In the genomic region with DNA sequence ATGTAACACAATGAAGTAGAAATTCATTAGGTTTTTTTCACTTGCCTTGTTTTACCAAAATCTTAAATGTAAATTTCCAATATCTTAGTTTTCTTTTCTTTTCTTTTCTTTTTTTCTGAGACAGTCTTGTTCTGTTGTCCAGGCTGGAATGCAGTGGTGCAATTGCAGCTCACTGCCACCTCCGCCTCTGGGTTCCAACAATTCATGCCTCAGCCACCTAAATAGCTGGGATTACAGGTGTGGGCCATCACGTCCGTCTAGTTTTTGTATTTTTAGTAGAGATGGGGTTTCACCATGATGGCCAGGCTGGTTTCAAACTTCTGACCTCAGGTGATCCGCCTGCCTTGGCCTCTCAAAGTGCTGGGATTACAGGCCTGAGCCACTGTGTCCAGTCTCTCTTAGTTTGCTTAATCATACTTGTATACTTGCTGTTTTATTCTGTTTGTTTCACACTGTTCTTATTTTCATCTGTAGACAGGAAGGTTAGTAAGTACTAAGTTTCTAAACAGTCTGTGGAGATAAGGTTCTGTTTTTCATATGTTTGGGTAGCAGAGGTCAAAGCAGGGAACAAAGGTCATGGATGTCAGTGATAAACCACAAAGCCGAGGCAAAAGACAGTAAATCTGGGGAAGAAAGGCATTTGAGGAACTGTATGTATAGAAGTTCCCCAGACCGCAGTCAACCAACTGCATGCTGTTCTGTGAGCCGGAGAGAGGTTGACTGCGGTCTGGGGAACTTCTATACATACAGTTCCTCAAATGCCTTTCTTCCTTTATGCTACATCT, we compare ENCODE assay signal across 8 cellular contexts.
A peak's percentile ranks its signal among the peaks of the same experiment; 100 is the strongest.
DNase-seq lines count a peak whose midpoint lies in the region; ATAC-seq and TF ChIP-seq lines count a peak whose summit lies in the region.

No MANE protein-coding gene starts in this region.

- H3K27me3 Mint-ChIP-seq in memory B cell (peaks cover 6% of the 10 kb centered on the region), HFFc6 (ENCODE audit: insufficient read depth) (no peaks in the 10 kb centered on the region)

- H3K27ac Mint-ChIP-seq in memory B cell (no peak overlapping the region), HFFc6 (no peak overlapping the region)

- ATAC-seq in GM18498 (IDR thresholded peaks at IDR 0.05; ENCODE audit: unreplicated experiment) (peak; percentile 60), HG02571 (IDR thresholded peaks at IDR 0.05; ENCODE audit: unreplicated experiment) (peak; percentile 46), memory B cell (ENCODE audit: low read depth) (peak; percentile 61)

- H3K36me3 Mint-ChIP-seq in memory B cell (no peaks in the 10 kb centered on the region), HFFc6 (ENCODE audit: low read depth) (peaks cover 73% of the 10 kb centered on the region)

- TF ChIP-seq CTCF in NB4 (IDR thresholded peaks at IDR 0.05; ENCODE audit: low read depth, low read length) (no peak), HFFc6 (IDR thresholded peaks at IDR 0.05) (no peak)

- no peak for TF ChIP-seq POLR2A in NB4 (IDR thresholded peaks at IDR 0.05; ENCODE audit: extremely low read depth, insufficient read length)

- DNase-seq in NB4 (ENCODE audit: low read depth) (peak; percentile 91), memory B cell (ENCODE audit: low spot score in 2 of 2) (no peak), SK-N-DZ (ENCODE audit: low spot score) (no peak), HFFc6 (no peak), NCI-H446 treated with DMSO at 0.1 percent for 48 hours (lab: John Stamatoyannopoulos, UW) (no peak)
- no peak for DNase-seq in stimulated activated CD4-positive, alpha-beta T cell treated with anti-CD3 and anti-CD28 coated beads, Interleukin-12 subunit alpha, Interleukin-12 subunit beta, amount 100 ng/mL, for 4 hours

- no peaks in the 10 kb centered on the region for H3K9me3 Mint-ChIP-seq in memory B cell
- peaks cover 17% of the 10 kb centered on the region; the same call in 1 of the 2 replicates for H3K9me3 Mint-ChIP-seq in HFFc6

- H3K4me1 Mint-ChIP-seq in memory B cell (peaks cover 11% of the 10 kb centered on the region), HFFc6 (ENCODE audit: low read depth) (peaks cover 82% of the 10 kb centered on the region)

- H3K4me3 ChIP-seq in NB4 (ENCODE audit: low read depth, low read length) = no peak overlapping the region

- H3K4me3 Mint-ChIP-seq in memory B cell (no peak overlapping the region), HFFc6 (no peak overlapping the region; the same call in 1 of the 2 replicates)
